29 cellular contexts compared by ENCODE assay signal in genomic region chr4:74410272-74410671, GRCh38. TPM values are rescaled to one million over a fixed set of nuclear protein-coding genes. Genes with fewer than 3 reads are reported as not detected.
DNase-seq lines count a peak whose midpoint lies in the region; ATAC-seq and TF ChIP-seq lines count a peak whose summit lies in the region.
"Had no signal": no experiment of that assay in that cellular context is flagged by ENCODE, and none has a peak within 500 bp of the region (broad histone marks: within the 10 kb centered on the region; RNA-seq: fewer than 3 reads in every experiment).

No MANE protein-coding gene starts in this region.

- peak overlapping the region; percentile 8 for H3K4me2 ChIP-seq in smooth muscle cell

- no peaks in the 10 kb centered on the region for H3K36me3 Mint-ChIP-seq in HFFc6 (ENCODE audit: low read depth)

- peak overlapping the region; percentile 66 for H3K27ac ChIP-seq in smooth muscle cell (ENCODE audit: low read depth)
- H3K27ac ChIP-seq: HL-60, left ventricle myocardium inferior, pancreas, thoracic aorta, vagina, VCaP had no signal

- H3K27me3 Mint-ChIP-seq in HFFc6 (ENCODE audit: insufficient read depth) = no peaks in the 10 kb centered on the region
- H3K27me3 Mint-ChIP-seq: activated CD4-positive, alpha-beta T cell treated with anti-CD3 and anti-CD28 coated beads, Interleukin-2, amount 10 ng/mL, durations not matched to agents 24 days and 14 days had no signal

- peak overlapping the region; percentile 42 for H2AFZ ChIP-seq in smooth muscle cell (ENCODE audit: low read depth)

- H3K27ac Mint-ChIP-seq in HFFc6 = peak overlapping the region; percentile 60; the same call in 1 of the 2 replicates
- H3K27ac Mint-ChIP-seq: activated CD4-positive, alpha-beta T cell treated with anti-CD3 and anti-CD28 coated beads, Interleukin-2, amount 10 ng/mL, durations not matched to agents 24 days and 14 days had no signal

- 10% methylated on average over 2 of the region's 2 CpGs for WGBS in smooth muscle cell (ENCODE audit: low lambda C conversion rate)

- H4K20me1 ChIP-seq in smooth muscle cell (ENCODE audit: low read depth) = no peaks in the 10 kb centered on the region

- peak overlapping the region; percentile 1 for H3K9ac ChIP-seq in smooth muscle cell (ENCODE audit: low read depth)

- H3K4me3 ChIP-seq in smooth muscle cell = no peak overlapping the region
- H3K4me3 ChIP-seq: left ventricle myocardium inferior, pancreas, thoracic aorta, vagina had no signal

- no peaks in the 10 kb centered on the region for H3K9me3 ChIP-seq in smooth muscle cell (replicated peaks; ENCODE audit: low read depth)
- H3K9me3 ChIP-seq: left ventricle myocardium inferior, pancreas, thoracic aorta, vagina had no signal

- ATAC-seq in HG02884 (IDR thresholded peaks at IDR 0.05; ENCODE audit: unreplicated experiment) = no peak
- no peak for ATAC-seq in HG02870 (IDR thresholded peaks at IDR 0.05; ENCODE audit: unreplicated experiment)
- ATAC-seq: HepG2; pancreas; right cardiac atrium; SK-N-SH treated with all-trans-retinoic acid at 6 μM for 48 hours; stimulated activated naive CD8-positive, alpha-beta T cell treated with anti-CD3 and anti-CD28 coated beads, Interleukin-15, Interleukin-2, amounts not matched to agents 100 U/mL and 50 U/mL, for 24 hours had no signal

- H3K4me1 Mint-ChIP-seq in HFFc6 (ENCODE audit: low read depth) = peaks cover 33% of the 10 kb centered on the region
- H3K4me1 Mint-ChIP-seq: activated CD4-positive, alpha-beta T cell treated with anti-CD3 and anti-CD28 coated beads, Interleukin-2, amount 10 ng/mL, durations not matched to agents 24 days and 14 days; central memory CD8-positive, alpha-beta T cell had no signal

- H3K36me3 ChIP-seq in smooth muscle cell (ENCODE audit: low read depth) = no peaks in the 10 kb centered on the region
- H3K36me3 ChIP-seq: left ventricle myocardium inferior, pancreas, thoracic aorta, vagina had no signal

- peaks cover 5% of the 10 kb centered on the region for H3K4me1 ChIP-seq in smooth muscle cell (ENCODE audit: low read depth)
- H3K4me1 ChIP-seq: left ventricle myocardium inferior, pancreas, vagina had no signal

- TF ChIP-seq CTCF in HFFc6 (IDR thresholded peaks at IDR 0.05) (no peak), smooth muscle cell (IDR thresholded peaks at IDR 0.05; ENCODE audit: borderline replicate concordance, insufficient read depth, poor library complexity, severe bottlenecking) (no peak)

- DNase-seq in HFFc6 (peak; percentile 24), amniotic epithelial cell (ENCODE audit: low read depth) (peak; percentile 71), fibroblast of peridontal ligament (ENCODE audit: extremely low read depth) (peak; percentile 25), smooth muscle cell (lab: John Stamatoyannopoulos, UW; ENCODE audit: unreplicated experiment) (no peak), NCI-H446 (lab: John Stamatoyannopoulos, UW) (no peak)
- DNase-seq: activated CD4-positive, alpha-beta T cell treated with anti-CD3 and anti-CD28 coated beads, Interleukin-2, amount 10 ng/mL, durations not matched to agents 24 days and 14 days; activated naive CD4-positive, alpha-beta T cell treated with Interleukin-2 at 50 U/mL for 16 hours; activated T-cell treated with anti-CD3 and anti-CD28 coated beads, Interleukin-2, amount 50 U/mL, for 48 hours; anterior cingulate cortex; foreskin melanocyte; left ventricle myocardium inferior; NCI-H1092; NCI-H187; NCI-H345; NCI-H82; pancreas; right cardiac atrium; stimulated activated naive CD8-positive, alpha-beta T cell treated with anti-CD3 and anti-CD28 coated beads, Interleukin-15, Interleukin-2, amounts not matched to agents 100 U/mL and 50 U/mL, for 24 hours had no signal

- no peaks in the 10 kb centered on the region for H3K79me2 ChIP-seq in smooth muscle cell (ENCODE audit: low read depth)

- no peak overlapping the region for H3K4me3 Mint-ChIP-seq in HFFc6
- H3K4me3 Mint-ChIP-seq: activated CD4-positive, alpha-beta T cell treated with anti-CD3 and anti-CD28 coated beads, Interleukin-2, amount 10 ng/mL, durations not matched to agents 24 days and 14 days; central memory CD8-positive, alpha-beta T cell; nephron had no signal

- H3K9me3 Mint-ChIP-seq in HFFc6 = no peaks in the 10 kb centered on the region
- H3K9me3 Mint-ChIP-seq: activated CD4-positive, alpha-beta T cell treated with anti-CD3 and anti-CD28 coated beads, Interleukin-2, amount 10 ng/mL, durations not matched to agents 24 days and 14 days; central memory CD8-positive, alpha-beta T cell; nephron had no signal

- H3F3A ChIP-seq in smooth muscle cell (ENCODE audit: low read depth) = no peaks in the 10 kb centered on the region

- H3K27me3 ChIP-seq in smooth muscle cell (ENCODE audit: low read depth) = no peaks in the 10 kb centered on the region
- H3K27me3 ChIP-seq: pancreas, vagina had no signal

RNA-seq across cellular contexts. Expression of gene AREG, which starts 34.7 kb away (rescaled TPM):
- under 1 TPM in 5 of 6 experiments, not detected in 1; 0.24 to 0.70 (median 0.45) TPM for total RNA-seq in HFFc6 (2021; fragmentation: NEBNext Ultra II Directional; extraction: Animal tissue kit (Norgen Biotek cat#: 25700))
- total RNA-seq in smooth muscle cell = 58.6 and 123 TPM in 2 replicates
- 83.5 and 86.9 TPM in 2 replicates for polyA plus RNA-seq in smooth muscle cell
- total RNA-seq: T-helper 2 cell treated with Interferon-gamma antibody and Interleukin-4, amounts not matched to agents 100 ng/mL and 5 ng/mL, for 36 hours had no signal

RNA-seq across cellular contexts. Expression of gene EREG, which starts 45.3 kb away (rescaled TPM):
- total RNA-seq in HFFc6 (2021; fragmentation: NEBNext Ultra II Directional; extraction: Animal tissue kit (Norgen Biotek cat#: 25700)) = 10 to 100 TPM; 28.8 to 38.0 (median 32.7) TPM
- 1.3 and 1.9 TPM in 2 replicates for total RNA-seq in smooth muscle cell
- polyA plus RNA-seq in smooth muscle cell = 0.27 and 0.55 TPM in 2 replicates
- total RNA-seq: activated CD4-positive, alpha-beta T cell treated with anti-CD3 and anti-CD28 coated beads, Interleukin-2, amount 10 ng/mL, durations not matched to agents 24 days and 14 days; left ventricle myocardium inferior; T-helper 2 cell treated with Interferon-gamma antibody and Interleukin-4, amounts not matched to agents 100 ng/mL and 5 ng/mL, for 36 hours had no signal
- polyA plus RNA-seq: pancreas had no signal

Comparison
In these comparisons a context has a peak if more than half of its experiments do, and no peak if none do; other contexts are left out.
1. DNase-seq: peak in HFFc6 (single experiment), amniotic epithelial cell (single experiment) and fibroblast of peridontal ligament (single experiment); none in smooth muscle cell (single experiment) and NCI-H446 (0 of 2).
2. RNA of gene AREG, which starts 34.7 kb away (total RNA-seq): 58.6 to 123 TPM in smooth muscle cell; 0.24 to 0.70 TPM in HFFc6; every median in the first group is over 10 times any median in the second.
3. RNA of gene EREG, which starts 45.3 kb away (total RNA-seq): 28.8 to 38.0 TPM in HFFc6; 1.3 to 1.9 TPM in smooth muscle cell; every median in the first group is over 10 times any median in the second.